12 cellular contexts compared by ENCODE assay signal in genomic region chr1:183871568-183871967, GRCh38.
A peak's percentile ranks its signal among the peaks of the same experiment; 100 is the strongest.
DNase-seq lines count a peak whose midpoint lies in the region; ATAC-seq and TF ChIP-seq lines count a peak whose summit lies in the region.
"Had no signal": no experiment of that assay in that cellular context is flagged by ENCODE, and none has a peak within 500 bp of the region (broad histone marks: within the 10 kb centered on the region; RNA-seq: fewer than 3 reads in every experiment).

No MANE protein-coding gene starts in this region.

- H3K27me3 Mint-ChIP-seq in CD8-positive, alpha-beta memory T cell: peaks cover 0 to 6% of the 10 kb centered on the region in 2 donors
- H3K27me3 Mint-ChIP-seq: activated CD4-positive, alpha-beta T cell treated with anti-CD3 and anti-CD28 coated beads, Interleukin-2, amount 10 ng/mL, durations not matched to agents 7 days and 5 days; central memory CD8-positive, alpha-beta T cell had no signal

- CTCF ChIA-PET in CD8-positive, alpha-beta memory T cell (lab: Charles Lee): no interaction called here

- DNase-seq in right atrium auricular region (ENCODE audit: low spot score) (no peak), Right ventricle myocardium inferior (ENCODE audit: missing footprints) (no peak), fibroblast of pulmonary artery (ENCODE audit: low read depth) (peak; percentile 49), NCI-H748 (lab: John Stamatoyannopoulos, UW; ENCODE audit: unreplicated experiment) (no peak), foreskin fibroblast (no peak), NCI-H345 treated with DMSO at 0.1 percent for 48 hours (lab: John Stamatoyannopoulos, UW; ENCODE audit: unreplicated experiment) (no peak)
- no peak for DNase-seq in CD8-positive, alpha-beta memory T cell
- DNase-seq: activated CD4-positive, alpha-beta T cell treated with anti-CD3 and anti-CD28 coated beads, Interleukin-2, amount 10 ng/mL, durations not matched to agents 7 days and 5 days; activated gamma-delta T cell treated with Interleukin-2 at 50 U/mL for 16 hours; T-helper 1 cell had no signal

- no peaks in the 10 kb centered on the region for H3K27me3 ChIP-seq in right atrium auricular region
- no peaks in the 10 kb centered on the region for H3K27me3 ChIP-seq in parathyroid adenoma (ENCODE audit: control insufficient read depth, insufficient read depth, low read length)
- H3K27me3 ChIP-seq in CD8-positive, alpha-beta memory T cell (ENCODE audit: insufficient read depth, low read length, poor library complexity, severe bottlenecking): no peaks in the 10 kb centered on the region

- no peaks in the 10 kb centered on the region for H3K79me2 ChIP-seq in parathyroid adenoma

- intact Hi-C loops in Right ventricle myocardium inferior (cut with DNase I): loop anchor here (5.0 kb wide), 1 partner anchor 64 kb away; the partner anchor contains the start of gene RGL1

- H3K36me3 ChIP-seq in right atrium auricular region (peaks cover 4% of the 10 kb centered on the region), parathyroid adenoma (ENCODE audit: control insufficient read depth, insufficient read depth, low read length) (no peaks in the 10 kb centered on the region)
- no peaks in the 10 kb centered on the region for H3K36me3 ChIP-seq in CD8-positive, alpha-beta memory T cell (ENCODE audit: insufficient read depth, low read length)

- no peaks in the 10 kb centered on the region for H3K9me3 ChIP-seq in right atrium auricular region
- H3K9me3 ChIP-seq in parathyroid adenoma (ENCODE audit: control insufficient read depth, low read length): no peaks in the 10 kb centered on the region
- H3K9me3 ChIP-seq in CD8-positive, alpha-beta memory T cell (ENCODE audit: low read length): no peaks in the 10 kb centered on the region

- no peak overlapping the region for H3K4me3 Mint-ChIP-seq in CD8-positive, alpha-beta memory T cell
- H3K4me3 Mint-ChIP-seq: activated CD4-positive, alpha-beta T cell treated with anti-CD3 and anti-CD28 coated beads, Interleukin-2, amount 10 ng/mL, durations not matched to agents 7 days and 5 days; central memory CD8-positive, alpha-beta T cell had no signal

- H3K36me3 Mint-ChIP-seq in CD8-positive, alpha-beta memory T cell: peaks cover 0 to 2% (median 0%) of the 10 kb centered on the region in 3 donors

- H3K9ac ChIP-seq in parathyroid adenoma: no peak overlapping the region

- POLR2A ChIA-PET in CD8-positive, alpha-beta memory T cell (lab: Charles Lee): no interaction called here

- peaks cover 6 to 14% (median 8%) of the 10 kb centered on the region in 3 donors for H3K4me1 Mint-ChIP-seq in CD8-positive, alpha-beta memory T cell

- H3K27ac ChIP-seq in right atrium auricular region (peak overlapping the region; percentile 71 to 72), parathyroid adenoma (peak overlapping the region; percentile 76)
- no peak overlapping the region for H3K27ac ChIP-seq in CD8-positive, alpha-beta memory T cell (ENCODE audit: low read depth, low read length)

- no peaks in the 10 kb centered on the region for H3K9me3 Mint-ChIP-seq in CD8-positive, alpha-beta memory T cell
- H3K9me3 Mint-ChIP-seq: activated CD4-positive, alpha-beta T cell treated with anti-CD3 and anti-CD28 coated beads, Interleukin-2, amount 10 ng/mL, durations not matched to agents 7 days and 5 days; central memory CD8-positive, alpha-beta T cell had no signal

- H3K4me3 ChIP-seq in right atrium auricular region: no peak overlapping the region
- no peak overlapping the region for H3K4me3 ChIP-seq in fibroblast of pulmonary artery (replicated peaks; ENCODE audit: low read depth, low read length)
- no peak overlapping the region for H3K4me3 ChIP-seq in parathyroid adenoma (ENCODE audit: low read depth, low read length)
- no peak overlapping the region for H3K4me3 ChIP-seq in foreskin fibroblast (ENCODE audit: low read depth in 1 of 2, low read length in 2 of 2)
- H3K4me3 ChIP-seq in CD8-positive, alpha-beta memory T cell (ENCODE audit: low read length): no peak overlapping the region

- H3K27ac Mint-ChIP-seq in CD8-positive, alpha-beta memory T cell: no peak overlapping the region
- H3K27ac Mint-ChIP-seq: activated CD4-positive, alpha-beta T cell treated with anti-CD3 and anti-CD28 coated beads, Interleukin-2, amount 10 ng/mL, durations not matched to agents 7 days and 5 days had no signal

- TF ChIP-seq CTCF in right atrium auricular region (IDR thresholded peaks at IDR 0.05) (no peak), fibroblast of pulmonary artery (IDR thresholded peaks at IDR 0.05; ENCODE audit: low read length, missing control alignments) (no peak), parathyroid adenoma (IDR thresholded peaks at IDR 0.05) (no peak), foreskin fibroblast (IDR thresholded peaks at IDR 0.05; ENCODE audit: low read depth, low read length) (no peak)

- ATAC-seq in Right ventricle myocardium inferior: no peak

- peak overlapping the region; percentile 50 for H2AFZ ChIP-seq in parathyroid adenoma

- peaks cover 0 to 55% of the 10 kb centered on the region in 2 donors for H3K4me1 ChIP-seq in right atrium auricular region
- peaks cover 8% of the 10 kb centered on the region for H3K4me1 ChIP-seq in parathyroid adenoma
- H3K4me1 ChIP-seq in CD8-positive, alpha-beta memory T cell (ENCODE audit: insufficient read depth, low read length): peaks cover 17% of the 10 kb centered on the region

- no peak overlapping the region for H3K4me2 ChIP-seq in parathyroid adenoma (ENCODE audit: low read length)
